In genomic region chr19:15418588-15419412, GRCh38 we compare ENCODE assay signal across 8 cellular contexts. TPM values are rescaled to one million over a fixed set of nuclear protein-coding genes. Genes with fewer than 3 reads are reported as not detected.
DNase-seq lines count a peak whose midpoint lies in the region; ATAC-seq, FAIRE-seq and TF ChIP-seq lines count a peak whose summit lies in the region.

Gene AKAP8L (minus strand): TSS chr19:15418988. CDS start chr19:15418923, 65 bp downstream.

- H3K9me3 ChIP-seq in BE2C (no peaks in the 10 kb centered on the region; the same call in 1 of the 2 replicates), keratinocyte (ENCODE audit: control insufficient read depth, low read depth, low read length) (peaks cover 5% of the 10 kb centered on the region)

- H3K27ac ChIP-seq in keratinocyte (ENCODE audit: control insufficient read depth, insufficient read depth, low read length), result peak within 1 kb of the TSS; percentile 77

- H3K4me1 ChIP-seq in BE2C (peaks cover 14% of the 10 kb centered on the region), keratinocyte (ENCODE audit: control insufficient read depth, extremely low read depth, insufficient read depth, low read length) (peaks cover 11% of the 10 kb centered on the region)

- dilution Hi-C loops in keratinocyte (cut with MboI; ENCODE audit: extremely low pct_ligation_motif_present, low sequenced_read_pairs), result no loop called here

- TF ChIP-seq POLR2A in GM19193 (IDR thresholded peaks at IDR 0.05; ENCODE audit: extremely low read depth, insufficient read depth, insufficient read length), result peak; percentile 94

- no peaks in the 10 kb centered on the region for H3K27me3 Mint-ChIP-seq in chondrocyte (ENCODE audit: low read depth)

- H3K9me3 Mint-ChIP-seq in chondrocyte (ENCODE audit: low read depth), result no peaks in the 10 kb centered on the region

- H2AFZ ChIP-seq in keratinocyte (ENCODE audit: control insufficient read depth, low read length), result peak within 1 kb of the TSS; percentile 81

- peak; percentile 93 for ATAC-seq in HG03439 (IDR thresholded peaks at IDR 0.05; ENCODE audit: unreplicated experiment)

- H3K9me1 ChIP-seq in keratinocyte (ENCODE audit: control insufficient read depth, extremely low read depth, insufficient read depth, low read length), result no peaks in the 10 kb centered on the region

- FAIRE-seq in keratinocyte (lab: Jason Lieb, UNC), result peak; percentile 79

- peak within 1 kb of the TSS; percentile 100 for H3K4me2 ChIP-seq in keratinocyte (ENCODE audit: control insufficient read depth, extremely low read depth, insufficient read depth, low read depth, low read length)

- H3K27me3 ChIP-seq in BE2C, result no peaks in the 10 kb centered on the region
- no peaks in the 10 kb centered on the region for H3K27me3 ChIP-seq in keratinocyte (ENCODE audit: control insufficient read depth, extremely low read depth, insufficient read depth, low read length)

- peak within 1 kb of the TSS; percentile 94 for H3K9ac ChIP-seq in keratinocyte (ENCODE audit: control insufficient read depth, extremely low read depth, insufficient read depth, low read length)

- H3K4me3 ChIP-seq in BE2C (ENCODE audit: low read depth, low read length) (peak within 1 kb of the TSS; percentile 99), keratinocyte (ENCODE audit: control insufficient read depth in 2 of 3, extremely low read depth in 1 of 3, insufficient read depth in 2 of 3, low read depth in 1 of 3, low read length in 3 of 3) (peak within 1 kb of the TSS; percentile 90 to 97 (median 93))

- DNase-seq in BE2C, result peak; percentile 99
- DNase-seq in NCI-H510A treated with DMSO at 0.1 percent for 48 hours (lab: John Stamatoyannopoulos, UW), result peak; percentile 99
- DNase-seq in activated CD4-positive, alpha-beta T cell treated with anti-CD3 and anti-CD28 coated beads for 24 hours (ENCODE audit: low read depth in 2 of 2), result peak; percentile 96 to 98
- peak; percentile 98 for DNase-seq in chondrocyte (ENCODE audit: low spot score)
- DNase-seq in keratinocyte (ENCODE audit: low read depth, low spot score), result peak; percentile 98
- DNase-seq in stimulated activated CD4-positive, alpha-beta T cell treated with anti-CD3 and anti-CD28 coated beads, Interleukin-15, amount 100 ng/mL, for 1 hour (ENCODE audit: low read depth in 1 of 2, low spot score in 1 of 2), result peak; percentile 91 to 96

- H3K36me3 ChIP-seq in BE2C (peaks cover 43% of the 10 kb centered on the region), keratinocyte (ENCODE audit: control insufficient read depth in 2 of 2, extremely low read depth in 1 of 2, insufficient read depth in 2 of 2, low read length in 2 of 2) (peaks cover 9 to 16% of the 10 kb centered on the region in 2 experiments)

- H3K79me2 ChIP-seq in keratinocyte (ENCODE audit: control insufficient read depth, insufficient read depth, low read length), result peaks cover 47% of the 10 kb centered on the region

- H4K20me1 ChIP-seq in keratinocyte (ENCODE audit: control insufficient read depth, extremely low read depth, insufficient read depth, low read length), result peaks cover 6% of the 10 kb centered on the region

- peak; percentile 77 for TF ChIP-seq CTCF in BE2C (IDR thresholded peaks at IDR 0.05; ENCODE audit: low read depth, low read length)
- TF ChIP-seq CTCF in chondrocyte (IDR thresholded peaks at IDR 0.05), result peak; percentile 81
- TF ChIP-seq CTCF in keratinocyte (optimal IDR thresholded peaks at IDR 0.05 in 1 of 3, IDR thresholded peaks at IDR 0.05 in 1 of 3, conservative IDR thresholded peaks at IDR 0.05 in 1 of 3; ENCODE audit: extremely low read depth in 1 of 3, insufficient read depth in 2 of 3, low read length in 3 of 3), result peak; percentile 65 to 75 (median 66)

- peaks cover 15% of the 10 kb centered on the region for H3K36me3 Mint-ChIP-seq in chondrocyte (ENCODE audit: low read depth)

- H3K4me1 Mint-ChIP-seq in chondrocyte (ENCODE audit: low read depth), result peaks cover 37% of the 10 kb centered on the region

- peak within 1 kb of the TSS; percentile 87 for H3K4me3 Mint-ChIP-seq in chondrocyte (ENCODE audit: unreplicated experiment)

- peak within 1 kb of the TSS; percentile 99 for H3K27ac Mint-ChIP-seq in chondrocyte (ENCODE audit: unreplicated experiment)

RNA-seq across cellular contexts. Expression of gene AKAP8L, which starts in this region (rescaled TPM):
- polyA plus RNA-seq in BE2C (2012; ENCODE audit: insufficient read depth, insufficient read length, low read depth), result 405 TPM
- 69.5 to 103 TPM (median 76.0 TPM) in 3 replicates for total RNA-seq in chondrocyte
- 28.4 to 48.2 TPM (median 44.3 TPM) in 3 replicates for polyA plus RNA-seq in keratinocyte
- 159 TPM for polyA plus RNA-seq in keratinocyte (2011; ENCODE audit: low read depth)
- polyA plus RNA-seq in keratinocyte (2011; cell fraction: cytosol; rRNA removed), result 16.8 and 21.0 TPM in 2 replicates
- polyA plus RNA-seq in keratinocyte (2011; cell fraction: nucleus; rRNA removed), result 120 and 136 TPM in 2 replicates
- 37.5 and 58.1 TPM in 2 replicates for polyA plus RNA-seq in keratinocyte (2012; ENCODE audit: low replicate concordance)
- 47.8 to 86.5 TPM (median 56.1 TPM) in 3 replicates for polyA minus RNA-seq in keratinocyte
- polyA minus RNA-seq in keratinocyte (2011; cell fraction: cytosol; rRNA and poly(A)+ RNA removed), result 29.5 TPM
- 45.8 and 64.1 TPM in 2 replicates for polyA minus RNA-seq in keratinocyte (2011; cell fraction: nucleus; rRNA and poly(A)+ RNA removed)

Comparison
In these comparisons a context has a peak if more than half of its experiments do, and no peak if none do; other contexts are left out.
1. Peak in every context shown above with its lines: DNase-seq, ATAC-seq, H3K4me3 ChIP-seq and H3K27ac ChIP-seq.